Comparison of ENCODE assay signal across 8 cellular contexts in the genomic region with DNA sequence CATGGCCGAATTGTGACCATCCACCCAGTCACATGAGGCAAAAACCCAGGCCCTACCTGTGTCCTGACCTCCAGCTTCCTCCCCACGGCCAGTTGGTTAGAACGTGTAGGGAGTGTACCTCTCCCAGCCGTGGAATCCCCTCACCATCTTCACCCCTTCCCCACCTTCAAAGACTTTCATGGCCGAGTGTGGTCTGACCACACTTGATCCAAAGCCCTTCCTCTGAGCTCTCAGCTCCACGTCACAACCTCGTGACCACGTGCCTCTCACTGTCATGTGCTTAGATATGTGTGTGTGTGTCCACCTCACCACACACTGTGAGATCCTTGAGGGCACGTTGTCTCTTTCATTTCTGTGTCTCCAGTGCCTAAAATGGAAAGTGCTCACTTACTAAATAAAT. TPM values are rescaled to one million over a fixed set of nuclear protein-coding genes. Genes with fewer than 3 reads are reported as not detected.
A peak's percentile ranks its signal among the peaks of the same experiment; 100 is the strongest.
DNase-seq lines count a peak whose midpoint lies in the region; ATAC-seq and TF ChIP-seq lines count a peak whose summit lies in the region.
"Had no signal": no experiment of that assay in that cellular context is flagged by ENCODE, and none has a peak within 500 bp of the region (broad histone marks: within the 10 kb centered on the region; RNA-seq: fewer than 3 reads in every experiment).

No MANE protein-coding gene starts in this region.

- H3K36me3 Mint-ChIP-seq in activated T-cell treated with anti-CD3 and anti-CD28 coated beads, Interleukin-2, amount 50 U/mL, for 24 hours (ENCODE audit: low read depth): no peaks in the 10 kb centered on the region
- H3K36me3 Mint-ChIP-seq in endodermal cell (ENCODE audit: low read depth): no peaks in the 10 kb centered on the region

- peaks cover 92% of the 10 kb centered on the region for H3K4me1 Mint-ChIP-seq in activated T-cell treated with anti-CD3 and anti-CD28 coated beads, Interleukin-2, amount 50 U/mL, for 24 hours (ENCODE audit: low read depth)
- peaks cover 3% of the 10 kb centered on the region for H3K4me1 Mint-ChIP-seq in endodermal cell

- H3K4me3 ChIP-seq in endodermal cell (ENCODE audit: low read length): no peak overlapping the region
- H3K4me3 ChIP-seq: skin epidermis had no signal

- no peaks in the 10 kb centered on the region for H3K9me3 ChIP-seq in endodermal cell (ENCODE audit: control insufficient read depth, low read length)

- no peaks in the 10 kb centered on the region for H3K36me3 ChIP-seq in endodermal cell (ENCODE audit: control insufficient read depth, insufficient read depth, low read length)

- WGBS in endodermal cell (ENCODE audit: insufficient coverage in 1 of 2, insufficient read length in 1 of 2), 2 experiments: 93% methylated on average over 3 to 8 of the region's 9 CpGs

- H3K27ac Mint-ChIP-seq in activated T-cell treated with anti-CD3 and anti-CD28 coated beads, Interleukin-2, amount 50 U/mL, for 24 hours: peak overlapping the region; percentile 83
- no peak overlapping the region for H3K27ac Mint-ChIP-seq in endodermal cell

- H3K9ac ChIP-seq in endodermal cell (ENCODE audit: extremely low read depth, low read length, poor library complexity, severe bottlenecking): no peak overlapping the region

- TF ChIP-seq CTCF in endodermal cell (conservative IDR thresholded peaks at IDR 0.05): no peak

- no peaks in the 10 kb centered on the region for H3K4me1 ChIP-seq in endodermal cell (ENCODE audit: control insufficient read depth, insufficient read depth, low read length)

- H3K4me3 Mint-ChIP-seq in activated T-cell treated with anti-CD3 and anti-CD28 coated beads, Interleukin-2, amount 50 U/mL, for 24 hours: peak overlapping the region; percentile 30
- H3K4me3 Mint-ChIP-seq in endodermal cell: no peak overlapping the region

- no peaks in the 10 kb centered on the region for H3K9me3 Mint-ChIP-seq in activated T-cell treated with anti-CD3 and anti-CD28 coated beads, Interleukin-2, amount 50 U/mL, for 24 hours
- H3K9me3 Mint-ChIP-seq in endodermal cell: no peaks in the 10 kb centered on the region

- H3K27me3 ChIP-seq in endodermal cell (ENCODE audit: control insufficient read depth, insufficient read depth, low read length, poor library complexity, severe bottlenecking): no peaks in the 10 kb centered on the region

- DNase-seq in activated T-cell treated with anti-CD3 and anti-CD28 coated beads, Interleukin-2, amount 50 U/mL, for 24 hours: peak; percentile 49
- peak; percentile 24 for DNase-seq in stimulated activated CD4-positive, alpha-beta T cell treated with anti-CD3 and anti-CD28 coated beads, Interleukin-4, amount 100 ng/mL, for 1 hour
- DNase-seq in endodermal cell (no peak), NOMO-1 treated with DMSO at 0.1 percent for 48 hours (lab: John Stamatoyannopoulos, UW; ENCODE audit: unreplicated experiment) (no peak), HPDE6-E6E7 (ENCODE audit: extremely low spot score) (no peak)

- H3K27ac ChIP-seq in endodermal cell (ENCODE audit: low read depth, low read length): no peak overlapping the region

- no peaks in the 10 kb centered on the region for H3K27me3 Mint-ChIP-seq in activated T-cell treated with anti-CD3 and anti-CD28 coated beads, Interleukin-2, amount 50 U/mL, for 24 hours
- no peaks in the 10 kb centered on the region for H3K27me3 Mint-ChIP-seq in endodermal cell (ENCODE audit: insufficient read depth)

- peak; percentile 25 for ATAC-seq in GM18520 (IDR thresholded peaks at IDR 0.05; ENCODE audit: unreplicated experiment)
- peak; percentile 28 for ATAC-seq in HG03354 (IDR thresholded peaks at IDR 0.05; ENCODE audit: poor library complexity, severe bottlenecking, unreplicated experiment)

RNA-seq across cellular contexts. Expression of a gene that starts 48.6 kb away (rescaled TPM):
- not detected for total RNA-seq in endodermal cell
- not detected for polyA plus RNA-seq in endodermal cell (2013, experiment 1 of 2)
- polyA plus RNA-seq in endodermal cell (2013, experiment 2 of 2): not detected

Comparison
In these comparisons a context has a peak if more than half of its experiments do, and no peak if none do; other contexts are left out.
1. DNase-seq: peak in activated T-cell treated with anti-CD3 and anti-CD28 coated beads, Interleukin-2, amount 50 U/mL, for 24 hours (single experiment) and stimulated activated CD4-positive, alpha-beta T cell treated with anti-CD3 and anti-CD28 coated beads, Interleukin-4, amount 100 ng/mL, for 1 hour (single experiment); none in endodermal cell (single experiment), NOMO-1 treated with DMSO at 0.1 percent for 48 hours (single experiment) and HPDE6-E6E7 (single experiment).